17 cellular contexts compared by ENCODE assay signal in the genomic region with DNA sequence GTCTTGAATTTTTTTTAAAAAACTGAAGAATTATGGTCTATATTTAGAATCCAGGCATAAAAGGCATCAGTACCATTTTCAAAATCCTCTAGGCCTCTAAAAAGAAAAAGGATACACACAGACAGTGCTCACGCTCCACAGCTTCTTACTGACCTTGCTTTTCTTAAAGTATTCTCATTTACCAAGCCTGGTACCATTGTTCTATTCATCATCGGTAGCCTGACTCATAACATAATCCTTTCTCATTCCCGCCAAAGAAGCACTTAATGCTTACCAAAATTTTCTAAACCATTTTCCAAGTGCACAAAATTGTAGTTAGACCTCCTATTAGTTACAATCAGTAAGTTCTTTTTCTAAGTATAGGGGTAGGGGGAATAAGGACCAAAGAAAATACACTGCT. TPM values are rescaled to one million over a fixed set of nuclear protein-coding genes. Genes with fewer than 3 reads are reported as not detected.
DNase-seq lines count a peak whose midpoint lies in the region; ATAC-seq and TF ChIP-seq lines count a peak whose summit lies in the region.
"Had no signal": no experiment of that assay in that cellular context is flagged by ENCODE, and none has a peak within 500 bp of the region (broad histone marks: within the 10 kb centered on the region; RNA-seq: fewer than 3 reads in every experiment).

No MANE protein-coding gene starts in this region.

- H3K4me1 Mint-ChIP-seq in brain = peaks cover 32% of the 10 kb centered on the region
- H3K4me1 Mint-ChIP-seq in stimulated activated naive B cell treated with anti-CD40 and anti-IgM and Interleukin-4, amounts not matched to agents 10 μg/mL and 1 μg/mL and 100 μg/mL, for 72 hours = no peaks in the 10 kb centered on the region

- H4K20me1 ChIP-seq in SK-N-SH (ENCODE audit: insufficient read depth) (no peaks in the 10 kb centered on the region), hepatocyte (ENCODE audit: insufficient read depth, poor library complexity, severe bottlenecking) (no peaks in the 10 kb centered on the region)

- no peaks in the 10 kb centered on the region for H3K9me3 ChIP-seq in SK-N-SH
- H3K9me3 ChIP-seq in hepatocyte (ENCODE audit: low read depth) = no peaks in the 10 kb centered on the region
- H3K9me3 ChIP-seq in transverse colon = no peaks in the 10 kb centered on the region

- no peak for TF ChIP-seq POLR2A in transverse colon (IDR thresholded peaks at IDR 0.05)

- H2AFZ ChIP-seq in SK-N-SH (ENCODE audit: low read depth) (no peak overlapping the region), hepatocyte (no peak overlapping the region)

- in situ Hi-C loops in transverse colon (cut with MboI; ENCODE audit: low pct_ligation_motif_present in 1 of 4, low pct_unique_long_range_greater_than_20kb in 1 of 4, low sequenced_read_pairs in 3 of 4) = no loop called here

- POLR2A ChIA-PET in SK-N-SH (lab: Yijun Ruan, JAX) = no interaction called here

- H3K79me2 ChIP-seq in SK-N-SH (ENCODE audit: insufficient read depth) (no peaks in the 10 kb centered on the region), hepatocyte (no peaks in the 10 kb centered on the region)

- H3K27ac Mint-ChIP-seq in brain = peak overlapping the region in 3 of 5 experiments; percentile 24 to 61 (median 25)
- no peak overlapping the region for H3K27ac Mint-ChIP-seq in stimulated activated naive B cell treated with anti-CD40 and anti-IgM and Interleukin-4, amounts not matched to agents 10 μg/mL and 1 μg/mL and 100 μg/mL, for 72 hours
- H3K27ac Mint-ChIP-seq: CD8-positive, alpha-beta T cell had no signal

- H3K9me2 ChIP-seq in SK-N-SH (no peaks in the 10 kb centered on the region), hepatocyte (replicated peaks; ENCODE audit: insufficient read depth) (no peaks in the 10 kb centered on the region)

- H3K27me3 ChIP-seq in SK-N-SH (ENCODE audit: insufficient read depth) (no peaks in the 10 kb centered on the region), foreskin keratinocyte (no peaks in the 10 kb centered on the region), hepatocyte (no peaks in the 10 kb centered on the region), transverse colon (no peaks in the 10 kb centered on the region)

- CTCF ChIA-PET in SK-N-SH (lab: Yijun Ruan, JAX) = interaction anchor here (1.5 kb wide), 1 partner anchor 27 kb away, joined by 3 read pairs; no protein-coding TSS in a partner anchor

- 91% methylated on average over 3 of the region's 3 CpGs for WGBS in SK-N-SH (ENCODE audit: low lambda C conversion rate)
- WGBS in hepatocyte (ENCODE audit: low lambda C conversion rate, missing lambda C conversion rate) = 86% methylated on average over 3 of the region's 3 CpGs
- WGBS in transverse colon (ENCODE audit: low coverage in 1 of 2), 2 donors = 88 to 100% methylated on average over 3 of the region's 3 CpGs

- peaks cover 0 to 7% of the 10 kb centered on the region in 2 experiments; a peak in 1 of 4 replicates for H3K4me1 ChIP-seq in SK-N-SH (ENCODE audit: control insufficient read depth in 1 of 2, insufficient read depth in 2 of 2, low read depth in 1 of 2, low read length in 1 of 2)
- H3K4me1 ChIP-seq in foreskin keratinocyte = no peaks in the 10 kb centered on the region
- no peaks in the 10 kb centered on the region for H3K4me1 ChIP-seq in hepatocyte (ENCODE audit: insufficient read depth)
- no peaks in the 10 kb centered on the region for H3K4me1 ChIP-seq in transverse colon

- peaks cover 20 to 30% of the 10 kb centered on the region in 2 experiments for H3K36me3 ChIP-seq in SK-N-SH (replicated peaks in 1 of 2; ENCODE audit: control insufficient read depth in 1 of 2, insufficient read depth in 2 of 2, low read length in 1 of 2)
- H3K36me3 ChIP-seq in hepatocyte (replicated peaks; ENCODE audit: insufficient read depth, low read depth) = no peaks in the 10 kb centered on the region
- peaks cover 0 to 15% (median 5%) of the 10 kb centered on the region in 4 donors for H3K36me3 ChIP-seq in transverse colon

- H3K36me3 Mint-ChIP-seq in brain = peaks cover 66% of the 10 kb centered on the region
- peaks cover 33 to 36% of the 10 kb centered on the region in 2 donors for H3K36me3 Mint-ChIP-seq in stimulated activated naive B cell treated with anti-CD40 and anti-IgM and Interleukin-4, amounts not matched to agents 10 μg/mL and 1 μg/mL and 100 μg/mL, for 72 hours

- no peak overlapping the region for H3K4me3 ChIP-seq in SK-N-SH (ENCODE audit: low read depth in 2 of 2, low read length in 1 of 2)
- no peak overlapping the region for H3K4me3 ChIP-seq in hepatocyte
- H3K4me3 ChIP-seq in transverse colon = no peak overlapping the region

- TF ChIP-seq EP300 in SK-N-SH (IDR thresholded peaks at IDR 0.05; ENCODE audit: borderline replicate concordance in 1 of 2, low read depth in 1 of 2, low read length in 1 of 2) = no peak
- no peak for TF ChIP-seq EP300 in transverse colon (IDR thresholded peaks at IDR 0.05; ENCODE audit: low read depth)

- no peaks in the 10 kb centered on the region for H3F3A ChIP-seq in SK-N-SH (replicated peaks; ENCODE audit: insufficient read depth)

- peak overlapping the region in 2 of 5 experiments; percentile 38 to 40 for H3K4me3 Mint-ChIP-seq in brain
- no peak overlapping the region for H3K4me3 Mint-ChIP-seq in stimulated activated naive B cell treated with anti-CD40 and anti-IgM and Interleukin-4, amounts not matched to agents 10 μg/mL and 1 μg/mL and 100 μg/mL, for 72 hours
- H3K4me3 Mint-ChIP-seq: CD8-positive, alpha-beta T cell had no signal

- ATAC-seq in SK-N-SH treated with all-trans-retinoic acid at 6 μM for 48 hours (no peak), foreskin keratinocyte (peak; percentile 50), GM18511 (IDR thresholded peaks at IDR 0.05; ENCODE audit: unreplicated experiment) (no peak)
- ATAC-seq in stimulated activated naive B cell treated with anti-CD40 and anti-IgM and Interleukin-4, amounts not matched to agents 10 μg/mL and 1 μg/mL and 100 μg/mL, for 72 hours (replicated peaks) = no peak
- ATAC-seq: CD8-positive, alpha-beta T cell had no signal

- DNase-seq in SK-N-SH (no peak), foreskin keratinocyte (peak in 1 of 2 donors; percentile 11), hepatocyte (ENCODE audit: low spot score) (no peak), transverse colon (no peak)
- no peak for DNase-seq in stimulated activated naive B cell treated with anti-CD40 and anti-IgM and Interleukin-4, amounts not matched to agents 10 μg/mL and 1 μg/mL and 100 μg/mL, for 72 hours
- DNase-seq: 8988T; CD8-positive, alpha-beta T cell; DMS79 treated with DMSO at 0.1 percent for 48 hours; MM.1S; NCI-H1105; NCI-H1694; NCI-H345; NCI-H526 treated with DMSO at 0.1 percent for 48 hours; SHP77 had no signal

- TF ChIP-seq RAD21 in SK-N-SH (IDR thresholded peaks at IDR 0.05; ENCODE audit: low read length) = no peak

- H3K27ac ChIP-seq in SK-N-SH (ENCODE audit: low read depth in 2 of 2, low read length in 1 of 2) = no peak overlapping the region
- H3K27ac ChIP-seq in foreskin keratinocyte = no peak overlapping the region
- H3K27ac ChIP-seq in hepatocyte = no peak overlapping the region
- no peak overlapping the region for H3K27ac ChIP-seq in transverse colon

- no peak for TF ChIP-seq CTCF in SK-N-SH (IDR thresholded peaks at IDR 0.05)
- no peak for TF ChIP-seq CTCF in brain (conservative IDR thresholded peaks at IDR 0.05)
- TF ChIP-seq CTCF in foreskin keratinocyte (conservative IDR thresholded peaks at IDR 0.05) = no peak
- TF ChIP-seq CTCF in hepatocyte (IDR thresholded peaks at IDR 0.05; ENCODE audit: poor library complexity) = no peak
- no peak for TF ChIP-seq CTCF in transverse colon (IDR thresholded peaks at IDR 0.05)

- H3K4me2 ChIP-seq in SK-N-SH (no peak overlapping the region), hepatocyte (no peak overlapping the region)

- intact Hi-C loops in transverse colon (cut with DNase I; ENCODE audit: low total_unique reads) = no loop called here

- no peak overlapping the region for H3K9ac ChIP-seq in SK-N-SH

- no peaks in the 10 kb centered on the region for H3K27me3 Mint-ChIP-seq in brain
- H3K27me3 Mint-ChIP-seq in stimulated activated naive B cell treated with anti-CD40 and anti-IgM and Interleukin-4, amounts not matched to agents 10 μg/mL and 1 μg/mL and 100 μg/mL, for 72 hours = no peaks in the 10 kb centered on the region

- H3K9me3 Mint-ChIP-seq in brain = peaks cover 0 to 3% (median 0%) of the 10 kb centered on the region in 5 experiments
- no peaks in the 10 kb centered on the region for H3K9me3 Mint-ChIP-seq in stimulated activated naive B cell treated with anti-CD40 and anti-IgM and Interleukin-4, amounts not matched to agents 10 μg/mL and 1 μg/mL and 100 μg/mL, for 72 hours
- H3K9me3 Mint-ChIP-seq: CD8-positive, alpha-beta T cell had no signal

TF ChIP-seq in SK-N-SH treated with all-trans-retinoic acid at 6 μM for 48 hours, 23 proteins besides CTCF, POLR2A, EP300 and RAD21 (continues in another document):
- TF ChIP-seq, protein P1, sequence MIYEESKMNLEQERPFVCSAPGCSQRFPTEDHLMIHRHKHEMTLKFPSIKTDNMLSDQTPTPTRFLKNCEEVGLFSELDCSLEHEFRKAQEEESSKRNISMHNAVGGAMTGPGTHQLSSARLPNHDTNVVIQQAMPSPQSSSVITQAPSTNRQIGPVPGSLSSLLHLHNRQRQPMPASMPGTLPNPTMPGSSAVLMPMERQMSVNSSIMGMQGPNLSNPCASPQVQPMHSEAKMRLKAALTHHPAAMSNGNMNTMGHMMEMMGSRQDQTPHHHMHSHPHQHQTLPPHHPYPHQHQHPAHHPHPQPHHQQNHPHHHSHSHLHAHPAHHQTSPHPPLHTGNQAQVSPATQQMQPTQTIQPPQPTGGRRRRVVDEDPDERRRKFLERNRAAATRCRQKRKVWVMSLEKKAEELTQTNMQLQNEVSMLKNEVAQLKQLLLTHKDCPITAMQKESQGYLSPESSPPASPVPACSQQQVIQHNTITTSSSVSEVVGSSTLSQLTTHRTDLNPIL (CRISPR knock-in tag; IDR thresholded peaks at IDR 0.05; ENCODE audit: low read depth) = no peak

TF ChIP-seq in SK-N-SH, 30 proteins besides CTCF, POLR2A, EP300 and RAD21 (continues in another document):
- TF ChIP-seq MEF2A (IDR thresholded peaks at IDR 0.05; ENCODE audit: borderline replicate concordance, low read depth) = no peak
- no peak for TF ChIP-seq FOSL2 (IDR thresholded peaks at IDR 0.05; ENCODE audit: borderline replicate concordance, low read depth)

RNA-seq across cellular contexts. Expression of a gene that starts 54.6 kb away (rescaled TPM):
- polyA plus RNA-seq in SK-N-SH (2012; rRNA removed) (6.3 and 7.2 TPM in 2 replicates), brain (ENCODE audit: insufficient read depth, low read depth, low replicate concordance) (11.4 TPM), foreskin keratinocyte (4.1 and 5.2 TPM in 2 replicates), hepatocyte (13.0 and 16.9 TPM in 2 replicates)
- polyA plus RNA-seq in SK-N-SH (2012; cell fraction: cytosol; rRNA removed) = 9.7 and 11.3 TPM in 2 replicates
- polyA plus RNA-seq in SK-N-SH (2012; cell fraction: nucleus; rRNA removed) = 4.2 and 10.4 TPM in 2 replicates
- total RNA-seq in foreskin keratinocyte (22.9 and 23.4 TPM in 2 replicates), hepatocyte (41.7 and 48.9 TPM in 2 replicates), transverse colon (1,000 to 10,000 TPM in 1 of 4 donors, 10 to 100 TPM in 3; 25.3 to 1,446 (median 31.4) TPM)
